8 cellular contexts compared by ENCODE assay signal in genomic region chrX:72713599-72714444, GRCh38. TPM values are rescaled to one million over a fixed set of nuclear protein-coding genes. Genes with fewer than 3 reads are reported as not detected.
DNase-seq lines count a peak whose midpoint lies in the region; ATAC-seq and TF ChIP-seq lines count a peak whose summit lies in the region.
"Not testable (repeated sequence)": the region's sequence is repeated elsewhere in the genome, so short reads cannot be mapped to it uniquely, and the experiment has no call there.

TSS of gene PHKA1 (minus strand) at chrX:72714306. CDS start at chrX:72713880, 426 bp downstream.

- H3K4me1 ChIP-seq in right atrium auricular region; neuronal stem cell (ENCODE audit: control insufficient read depth in 2 of 2, insufficient read depth in 1 of 2, low read depth in 1 of 2, low read length in 2 of 2): not testable (repeated sequence)

- H2AFZ ChIP-seq in neuronal stem cell (ENCODE audit: low read length): peak within 1 kb of the TSS; percentile 88

- in situ Hi-C loops in T47D (cut with HindIII; ENCODE audit: low pct_unique_long_range_greater_than_20kb, low sequenced_read_pairs): not testable (repeated sequence)

- H3K4ac ChIP-seq in neuronal stem cell (ENCODE audit: low read length): not testable (repeated sequence)

- not testable (repeated sequence) for H3K23ac ChIP-seq in neuronal stem cell (ENCODE audit: low read depth, low read length, poor library complexity)

- DNase-seq in DMS53 treated with DMSO at 0.1 percent for 48 hours (lab: John Stamatoyannopoulos, UW; ENCODE audit: unreplicated experiment) (peak; percentile 31), NCI-H345 (lab: John Stamatoyannopoulos, UW) (peak; percentile 44), T47D (ENCODE audit: low read depth in 1 of 2, low spot score in 1 of 2) (peak; percentile 3 to 40), neuronal stem cell (ENCODE audit: low spot score) (peak; percentile 21)
- DNase-seq in activated CD4-positive, alpha-beta T cell treated with anti-CD3 and anti-CD28 coated beads for 4 hours: peak; percentile 26 to 30
- DNase-seq in right atrium auricular region (ENCODE audit: low spot score): not testable (repeated sequence)
- DNase-seq in stimulated activated naive CD8-positive, alpha-beta T cell treated with anti-CD3 and anti-CD28 coated beads, Interleukin-15, Interleukin-2, amounts not matched to agents 100 U/mL and 50 U/mL, for 24 hours: peak; percentile 65

- H3K14ac ChIP-seq in neuronal stem cell (ENCODE audit: low read length): not testable (repeated sequence)

- H3K27me3 ChIP-seq in right atrium auricular region; neuronal stem cell (ENCODE audit: control insufficient read depth in 3 of 3, insufficient read depth in 3 of 3, low read depth in 1 of 3, low read length in 3 of 3): not testable (repeated sequence)

- peak within 1 kb of the TSS; percentile 64 for H3K18ac ChIP-seq in neuronal stem cell (ENCODE audit: low read length)

- H3K4me3 ChIP-seq in right atrium auricular region (peak within 1 kb of the TSS; percentile 40 to 54), neuronal stem cell (ENCODE audit: low read length in 2 of 2) (peak within 1 kb of the TSS; percentile 53 to 80)

- not testable (repeated sequence) for H3K79me1 ChIP-seq in neuronal stem cell (ENCODE audit: low read depth, low read length)

- H3K9ac ChIP-seq in neuronal stem cell (ENCODE audit: low read depth, low read length, poor library complexity): not testable (repeated sequence)

- not testable (repeated sequence) for H3K9me3 ChIP-seq in right atrium auricular region; neuronal stem cell (replicated peaks in 1 of 2; ENCODE audit: control insufficient read depth in 2 of 2, insufficient read depth in 1 of 2, low read depth in 1 of 2, low read length in 2 of 2)

- not testable (repeated sequence) for H2BK5ac ChIP-seq in neuronal stem cell (ENCODE audit: low read length)

- WGBS in neuronal stem cell (ENCODE audit: extremely low coverage in 2 of 2, insufficient read length in 2 of 2, insufficient replicate concordance in 1 of 2), 2 donors: no CpG with 5 or more reads among the region's 80 CpGs

- not testable (repeated sequence) for H2BK120ac ChIP-seq in neuronal stem cell (ENCODE audit: low read depth, low read length)

- H4K8ac ChIP-seq in neuronal stem cell (ENCODE audit: low read depth, low read length): not testable (repeated sequence)

- H3K36me3 ChIP-seq in right atrium auricular region; neuronal stem cell (replicated peaks in 1 of 2; ENCODE audit: control insufficient read depth in 2 of 2, insufficient read depth in 2 of 2, low read length in 2 of 2): not testable (repeated sequence)

- not testable (repeated sequence) for TF ChIP-seq CTCF in right atrium auricular region (IDR thresholded peaks at IDR 0.05)

- not testable (repeated sequence) for H2BK15ac ChIP-seq in neuronal stem cell (ENCODE audit: low read length)

- H2AK5ac ChIP-seq in neuronal stem cell (ENCODE audit: low read depth, low read length): not testable (repeated sequence)

- peak within 1 kb of the TSS; percentile 76 to 77 for H3K27ac ChIP-seq in right atrium auricular region
- not testable (repeated sequence) for H3K27ac ChIP-seq in neuronal stem cell (replicated peaks; ENCODE audit: low read length)

- peak; percentile 55 for ATAC-seq in HG02678 (IDR thresholded peaks at IDR 0.05; ENCODE audit: unreplicated experiment)
- ATAC-seq in stimulated activated naive CD8-positive, alpha-beta T cell treated with anti-CD3 and anti-CD28 coated beads, Interleukin-15, Interleukin-2, amounts not matched to agents 100 U/mL and 50 U/mL, for 24 hours: peak; percentile 79

- H4K91ac ChIP-seq in neuronal stem cell (ENCODE audit: low read depth, low read length, poor library complexity): not testable (repeated sequence)

- H2BK12ac ChIP-seq in neuronal stem cell (ENCODE audit: low read length): not testable (repeated sequence)

- peak within 1 kb of the TSS; percentile 48 for H3K4me2 ChIP-seq in neuronal stem cell (ENCODE audit: insufficient read depth, low read length, poor library complexity, severe bottlenecking)

RNA-seq across cellular contexts. Expression of gene PHKA1, which starts in this region (rescaled TPM):
- 1 to 10 TPM; 5.9 to 9.3 TPM for total RNA-seq in right atrium auricular region
- 4.9 TPM for polyA plus RNA-seq in neuronal stem cell (2013, experiment 1 of 2)
- 5.0 TPM for polyA plus RNA-seq in neuronal stem cell (2013, experiment 2 of 2)
